11 cellular contexts compared by ENCODE assay signal in the genomic region with DNA sequence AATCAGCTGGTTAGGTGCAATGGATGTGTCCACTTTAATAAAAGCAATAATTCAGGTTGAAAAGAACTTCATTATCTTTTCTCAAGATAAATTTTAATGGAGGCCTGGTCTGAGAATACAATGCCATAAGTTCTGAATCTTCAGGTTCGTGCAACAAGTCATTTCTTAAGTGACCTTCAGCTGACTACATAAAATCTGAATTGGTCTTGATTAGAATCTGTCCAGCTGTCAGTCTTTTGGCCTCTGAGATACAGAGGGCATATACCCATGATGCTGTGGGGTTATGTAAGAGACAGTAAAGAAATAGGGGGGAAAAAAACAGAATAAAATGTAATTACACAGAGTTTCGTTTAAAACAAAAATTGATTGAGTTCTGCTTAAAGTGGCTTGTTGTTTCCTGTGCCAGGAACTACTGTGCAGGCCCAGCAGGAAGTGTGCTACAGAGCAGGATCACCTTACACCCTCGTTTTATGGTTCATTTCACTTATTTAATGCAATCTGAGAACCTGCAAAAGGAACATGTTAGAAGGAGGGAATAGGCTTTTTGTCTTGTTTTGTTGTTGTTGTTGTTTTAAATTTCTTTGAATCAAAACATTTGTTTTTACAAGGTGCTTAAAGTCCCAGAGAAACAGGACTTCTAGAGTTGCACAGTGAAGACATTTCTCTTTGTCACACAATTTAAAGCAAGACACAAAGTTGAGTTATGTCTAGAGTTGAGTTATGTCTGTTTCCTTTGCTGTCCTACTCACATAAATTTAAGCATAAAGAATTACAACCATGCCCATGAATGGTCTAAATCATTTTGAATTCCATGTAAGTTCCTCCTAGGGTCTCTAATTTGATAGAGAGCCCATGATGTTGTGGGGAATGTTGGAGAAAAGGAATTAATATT.
DNase-seq lines count a peak whose midpoint lies in the region; ATAC-seq and TF ChIP-seq lines count a peak whose summit lies in the region.
"Had no signal": no experiment of that assay in that cellular context is flagged by ENCODE, and none has a peak within 500 bp of the region (broad histone marks: within the 10 kb centered on the region; RNA-seq: fewer than 3 reads in every experiment).

No MANE protein-coding gene starts in this region.

- CTCF ChIA-PET in OCI-LY7 (lab: Charles Lee; ENCODE audit: unreplicated experiment), result no interaction called here

- H3K9me3 ChIP-seq in OCI-LY7 (ENCODE audit: low read length), result no peaks in the 10 kb centered on the region
- H3K9me3 ChIP-seq in mucosa of descending colon, result no peaks in the 10 kb centered on the region

- no peaks in the 10 kb centered on the region for H4K20me1 ChIP-seq in OCI-LY7 (ENCODE audit: insufficient read depth, low read length)

- H3K27ac ChIP-seq in OCI-LY7 (ENCODE audit: low read depth, low read length, poor library complexity, severe bottlenecking), result peak overlapping the region; percentile 27

- H3K36me3 ChIP-seq in OCI-LY7 (ENCODE audit: insufficient read depth, low read length) (no peaks in the 10 kb centered on the region), mucosa of descending colon (ENCODE audit: low read depth) (no peaks in the 10 kb centered on the region)

- BruUV-seq in OCI-LY7 (replicated peaks; lab: Mats Ljungman, UMichigan), result no TSS peak

- H2AFZ ChIP-seq in OCI-LY7 (ENCODE audit: low read length), result peak overlapping the region; percentile 100

- TF ChIP-seq CTCF in OCI-LY7 (conservative IDR thresholded peaks at IDR 0.05; ENCODE audit: low read length) (no peak), mucosa of descending colon (IDR thresholded peaks at IDR 0.05) (no peak)

- H3K79me2 ChIP-seq in OCI-LY7 (ENCODE audit: insufficient read depth, low read depth, low read length), result no peaks in the 10 kb centered on the region

- peak overlapping the region; percentile 41 for H3K4me2 ChIP-seq in OCI-LY7 (ENCODE audit: low read length)

- intact Hi-C loops in OCI-LY7 (cut with micrococcal nuclease; ENCODE audit: unreplicated experiment) (no loop called here), mucosa of descending colon (cut with DNase I, micrococcal nuclease) (no loop called here)

- H3K4me1 ChIP-seq in OCI-LY7 (ENCODE audit: insufficient read depth, low read length, poor library complexity, severe bottlenecking) (peaks cover 13% of the 10 kb centered on the region), mucosa of descending colon (ENCODE audit: low read depth) (no peaks in the 10 kb centered on the region)

- no peak overlapping the region for H3K4me3 ChIP-seq in Jurkat, Clone E6-1 (ENCODE audit: low read length)
- H3K4me3 ChIP-seq in OCI-LY7 (ENCODE audit: low read depth, low read length, poor library complexity, severe bottlenecking), result no peak overlapping the region
- H3K4me3 ChIP-seq in mucosa of descending colon, result no peak overlapping the region

- POLR2A ChIA-PET in OCI-LY7 (lab: Charles Lee), result interaction anchor here (0.7 to 2.1 kb wide), 2 partner anchors 22 to 268 kb away, joined by 4 to 6 read pairs; no protein-coding TSS in a partner anchor

- DNase-seq in DMS79 (lab: John Stamatoyannopoulos, UW) (peak; percentile 2), OCI-LY7 (ENCODE audit: low spot score) (peak; percentile 58), mucosa of descending colon (peak in 1 of 3 donors; percentile 4), T1000 (lab: John Stamatoyannopoulos, UW) (no peak), ecto neural progenitor cell (ENCODE audit: low spot score) (no peak), HuH-7 (ENCODE audit: low spot score) (no peak)
- peak; percentile 35 for DNase-seq in Jurkat, Clone E6-1 (ENCODE audit: low read depth, low spot score)
- DNase-seq: anterior cingulate cortex; NCI-H1694; stimulated activated naive CD4-positive, alpha-beta T cell treated with Interleukin-2 at 50 U/mL for 16 hours had no signal

- no peaks in the 10 kb centered on the region for H3K9me2 ChIP-seq in OCI-LY7 (ENCODE audit: insufficient read depth, low read length)

- ATAC-seq in mucosa of descending colon, result peak; percentile 62
- ATAC-seq: HCT116 had no signal

Comparison
In these comparisons a context has a peak if more than half of its experiments do, and no peak if none do; other contexts are left out.
1. DNase-seq: peak in DMS79 (single experiment), Jurkat, Clone E6-1 (single experiment) and OCI-LY7 (single experiment); none in T1000 (single experiment), ecto neural progenitor cell (single experiment) and HuH-7 (single experiment).